Comparison of ENCODE assay signal across 10 cellular contexts in the genomic region with DNA sequence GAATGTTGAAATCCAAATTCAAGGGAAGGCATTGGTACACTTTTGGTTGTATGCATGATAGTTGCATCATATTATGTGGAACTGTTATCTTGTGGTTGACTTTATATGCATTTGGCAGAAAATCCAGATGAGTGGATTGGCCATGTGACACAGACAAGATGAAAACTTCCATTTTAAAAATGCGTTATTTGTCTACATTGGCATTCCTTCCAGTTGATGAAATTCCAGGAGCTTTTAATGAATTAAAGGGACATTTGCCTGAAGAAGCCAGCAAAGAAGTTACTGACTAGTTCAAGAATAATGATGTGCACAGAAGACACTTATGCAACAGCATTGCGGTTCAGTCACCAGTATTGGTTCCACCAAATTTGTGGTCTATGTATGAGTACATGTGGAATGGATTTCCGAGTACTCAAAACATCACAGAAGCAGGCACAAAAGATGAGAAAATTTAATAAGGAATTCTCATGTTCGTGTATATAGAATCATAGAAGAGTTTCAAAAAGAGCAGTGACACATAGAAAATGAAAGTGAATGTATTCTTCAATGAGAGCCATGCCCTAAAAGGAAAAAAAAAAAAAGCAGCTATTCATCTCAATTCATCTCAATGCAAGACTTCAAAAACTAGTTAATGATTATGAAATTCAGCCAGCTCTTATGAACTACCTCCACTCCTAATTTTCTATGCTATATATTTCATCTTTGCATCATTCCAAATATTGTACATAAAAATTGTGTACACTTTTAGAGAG.
DNase-seq lines count a peak whose midpoint lies in the region; ATAC-seq lines count a peak whose summit lies in the region.
"Had no signal": no experiment of that assay in that cellular context is flagged by ENCODE, and none has a peak within 500 bp of the region (broad histone marks: within the 10 kb centered on the region; RNA-seq: fewer than 3 reads in every experiment).

No MANE protein-coding gene starts in this region.

- DNase-seq in COLO829 (ENCODE audit: low spot score) (peak; percentile 2), RPMI7951 (ENCODE audit: low read depth) (peak; percentile 53), fibroblast of the conjunctiva (ENCODE audit: low read depth) (peak; percentile 54), mesenteric fat pad (ENCODE audit: low spot score) (no peak), CD1c-positive myeloid dendritic cell (ENCODE audit: extremely low spot score) (no peak), NCI-H2227 treated with DMSO at 0.1 percent for 48 hours (lab: John Stamatoyannopoulos, UW) (no peak)
- DNase-seq: NCI-H1048; stimulated activated naive CD8-positive, alpha-beta T cell treated with anti-CD3 and anti-CD28 coated beads, Interleukin-15, Interleukin-2, amounts not matched to agents 100 U/mL and 50 U/mL, for 24 hours had no signal

- peak; percentile 50 for ATAC-seq in HG02759 (IDR thresholded peaks at IDR 0.05; ENCODE audit: unreplicated experiment)
- no peak for ATAC-seq in GM21360 (IDR thresholded peaks at IDR 0.05; ENCODE audit: unreplicated experiment)
- ATAC-seq: stimulated activated naive CD8-positive, alpha-beta T cell treated with anti-CD3 and anti-CD28 coated beads, Interleukin-15, Interleukin-2, amounts not matched to agents 100 U/mL and 50 U/mL, for 24 hours had no signal

Comparison
In these comparisons a context has a peak if more than half of its experiments do, and no peak if none do; other contexts are left out.
1. DNase-seq: peak in COLO829 (single experiment), RPMI7951 (single experiment) and fibroblast of the conjunctiva (single experiment); none in mesenteric fat pad (single experiment), CD1c-positive myeloid dendritic cell (single experiment) and NCI-H2227 treated with DMSO at 0.1 percent for 48 hours (single experiment).